In the genomic region with DNA sequence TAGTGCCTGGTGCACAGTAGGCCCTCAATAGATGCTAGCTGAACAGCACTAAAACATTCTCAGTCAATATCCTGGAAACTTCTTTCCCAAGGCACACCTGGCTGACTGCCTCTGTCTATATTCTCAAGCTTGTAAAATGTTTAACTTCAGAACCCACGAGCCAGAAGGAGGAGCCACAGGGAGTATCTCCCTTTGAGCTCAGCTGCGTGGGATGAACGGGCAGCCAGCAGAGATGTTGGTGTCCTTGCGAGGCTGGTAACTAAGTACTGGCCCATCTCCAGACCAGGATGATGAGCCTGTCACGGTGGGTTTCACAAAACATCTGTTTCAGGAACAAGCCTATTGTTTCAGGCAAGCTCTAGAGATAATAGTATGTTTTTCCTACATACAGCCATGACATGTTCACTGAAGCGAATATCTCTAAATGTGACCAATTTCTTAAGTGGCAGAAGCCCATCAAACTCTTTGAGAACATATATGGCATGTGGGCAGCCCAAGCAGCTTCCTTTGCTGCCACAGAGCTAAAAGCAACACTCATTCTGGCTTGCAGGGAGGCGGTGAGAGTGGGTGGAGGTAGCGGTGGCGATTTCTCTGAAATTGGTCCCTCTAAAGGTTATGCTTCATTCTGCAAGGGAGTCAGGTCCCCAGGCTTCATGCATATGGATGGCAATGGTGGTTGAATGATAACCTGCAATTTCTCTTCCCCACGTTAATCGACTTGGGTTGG, we compare ENCODE assay signal across 14 cellular contexts.
A peak's percentile ranks its signal among the peaks of the same experiment; 100 is the strongest.
DNase-seq lines count a peak whose midpoint lies in the region; ATAC-seq and TF ChIP-seq lines count a peak whose summit lies in the region.
"Had no signal": no experiment of that assay in that cellular context is flagged by ENCODE, and none has a peak within 500 bp of the region (broad histone marks: within the 10 kb centered on the region; RNA-seq: fewer than 3 reads in every experiment).

No MANE protein-coding gene starts in this region.

- no peaks in the 10 kb centered on the region for H3K36me3 ChIP-seq in A673 (ENCODE audit: insufficient read depth, low read length, poor library complexity, severe bottlenecking)
- H3K36me3 ChIP-seq in mucosa of descending colon (ENCODE audit: low read depth): no peaks in the 10 kb centered on the region
- H3K36me3 ChIP-seq: ovary, tibial nerve had no signal

- H3K27ac Mint-ChIP-seq in activated naive CD8-positive, alpha-beta T cell treated with anti-CD3 and anti-CD28 coated beads, Interleukin-2, amount 10 ng/mL, durations not matched to agents 7 days and 5 days: peak overlapping the region; percentile 44

- BruUV-seq in A673 (replicated peaks; lab: Mats Ljungman, UMichigan): no TSS peak

- peak; percentile 48 for DNase-seq in A673 (ENCODE audit: low spot score)
- peak; percentile 57 for DNase-seq in Daoy (ENCODE audit: low read depth)
- DNase-seq in activated naive CD8-positive, alpha-beta T cell treated with anti-CD3 and anti-CD28 coated beads, Interleukin-2, amount 10 ng/mL, durations not matched to agents 7 days and 5 days: peak; percentile 51
- DNase-seq in mucosa of descending colon: peak in 1 of 3 donors; percentile 30
- DNase-seq in NCI-H2171 (lab: John Stamatoyannopoulos, UW): no peak
- DNase-seq in central memory CD4-positive, alpha-beta T cell: no peak
- DNase-seq: activated naive CD4-positive, alpha-beta T cell treated with anti-CD3 and anti-CD28 coated beads, Interleukin-2, amount 50 U/mL, for 16 hours; Kasumi-1; NCI-H2029 treated with DMSO at 0.1 percent for 48 hours; NCI-H526 treated with DMSO at 0.1 percent for 48 hours; ovary had no signal

- no peaks in the 10 kb centered on the region for H3K36me3 Mint-ChIP-seq in activated naive CD8-positive, alpha-beta T cell treated with anti-CD3 and anti-CD28 coated beads, Interleukin-2, amount 10 ng/mL, durations not matched to agents 7 days and 5 days

- peaks cover 22% of the 10 kb centered on the region for H3K4me1 ChIP-seq in A673 (ENCODE audit: insufficient read depth, low read length, poor library complexity, severe bottlenecking)
- H3K4me1 ChIP-seq in mucosa of descending colon (ENCODE audit: low read depth): no peaks in the 10 kb centered on the region

- peak; percentile 91 for ATAC-seq in activated naive CD8-positive, alpha-beta T cell treated with anti-CD3 and anti-CD28 coated beads, Interleukin-2, amount 10 ng/mL, durations not matched to agents 7 days and 5 days (ENCODE audit: low read depth)
- ATAC-seq in mucosa of descending colon (peak; percentile 49), HG03159 (IDR thresholded peaks at IDR 0.05; ENCODE audit: unreplicated experiment) (no peak)

- H3K9me3 Mint-ChIP-seq in activated naive CD8-positive, alpha-beta T cell treated with anti-CD3 and anti-CD28 coated beads, Interleukin-2, amount 10 ng/mL, durations not matched to agents 7 days and 5 days: no peaks in the 10 kb centered on the region
- H3K9me3 Mint-ChIP-seq: central memory CD8-positive, alpha-beta T cell had no signal

- no peak overlapping the region for H3K4me3 ChIP-seq in A673 (ENCODE audit: low read depth, low read length, poor library complexity, severe bottlenecking)
- no peak overlapping the region for H3K4me3 ChIP-seq in mucosa of descending colon
- H3K4me3 ChIP-seq: ovary, tibial nerve had no signal

- H3K27me3 ChIP-seq in A673 (replicated peaks; ENCODE audit: insufficient read depth, low read depth, low read length, poor library complexity): no peaks in the 10 kb centered on the region
- H3K27me3 ChIP-seq: ovary, tibial nerve had no signal

- peak overlapping the region; percentile 42 for H3K4me3 Mint-ChIP-seq in activated naive CD8-positive, alpha-beta T cell treated with anti-CD3 and anti-CD28 coated beads, Interleukin-2, amount 10 ng/mL, durations not matched to agents 7 days and 5 days
- H3K4me3 Mint-ChIP-seq: central memory CD8-positive, alpha-beta T cell had no signal

- TF ChIP-seq CTCF in A673 (conservative IDR thresholded peaks at IDR 0.05; ENCODE audit: low read depth, low read length): no peak
- no peak for TF ChIP-seq CTCF in mucosa of descending colon (IDR thresholded peaks at IDR 0.05)

- no peak overlapping the region for H3K27ac ChIP-seq in A673 (ENCODE audit: low read depth, low read length, poor library complexity, severe bottlenecking)

- H3K9me3 ChIP-seq in A673 (ENCODE audit: low read depth, low read length, poor library complexity, severe bottlenecking) (no peaks in the 10 kb centered on the region), mucosa of descending colon (no peaks in the 10 kb centered on the region)
- H3K9me3 ChIP-seq: ovary, tibial nerve had no signal

- H3K4me1 Mint-ChIP-seq in activated naive CD8-positive, alpha-beta T cell treated with anti-CD3 and anti-CD28 coated beads, Interleukin-2, amount 10 ng/mL, durations not matched to agents 7 days and 5 days: peaks cover 22% of the 10 kb centered on the region
- H3K4me1 Mint-ChIP-seq: central memory CD8-positive, alpha-beta T cell had no signal

- peaks cover 11% of the 10 kb centered on the region for H3K27me3 Mint-ChIP-seq in activated naive CD8-positive, alpha-beta T cell treated with anti-CD3 and anti-CD28 coated beads, Interleukin-2, amount 10 ng/mL, durations not matched to agents 7 days and 5 days
- H3K27me3 Mint-ChIP-seq: central memory CD8-positive, alpha-beta T cell had no signal

- CTCF ChIA-PET in A673 (lab: Charles Lee): interaction anchor here (1.3 kb wide), 1 partner anchor 341 kb away, joined by 3 read pairs; no protein-coding TSS in a partner anchor

- intact Hi-C loops in A673 (cut with micrococcal nuclease; ENCODE audit: unreplicated experiment) (no loop called here), mucosa of descending colon (cut with DNase I, micrococcal nuclease) (no loop called here)

- POLR2A ChIA-PET in A673 (lab: Charles Lee; ENCODE audit: low non-redundant PET): no interaction called here
- POLR2A ChIA-PET in activated naive CD8-positive, alpha-beta T cell treated with anti-CD3 and anti-CD28 coated beads, Interleukin-2, amount 10 ng/mL, durations not matched to agents 7 days and 5 days (lab: Charles Lee): no interaction called here

Comparison
In these comparisons a context has a peak if more than half of its experiments do, and no peak if none do; other contexts are left out.
1. DNase-seq: peak in A673 (single experiment), Daoy (single experiment) and activated naive CD8-positive, alpha-beta T cell treated with anti-CD3 and anti-CD28 coated beads, Interleukin-2, amount 10 ng/mL, durations not matched to agents 7 days and 5 days (single experiment); none in NCI-H2171 (single experiment) and central memory CD4-positive, alpha-beta T cell (single experiment).